Comparison of ENCODE assay signal across 30 cellular contexts in the genomic region with DNA sequence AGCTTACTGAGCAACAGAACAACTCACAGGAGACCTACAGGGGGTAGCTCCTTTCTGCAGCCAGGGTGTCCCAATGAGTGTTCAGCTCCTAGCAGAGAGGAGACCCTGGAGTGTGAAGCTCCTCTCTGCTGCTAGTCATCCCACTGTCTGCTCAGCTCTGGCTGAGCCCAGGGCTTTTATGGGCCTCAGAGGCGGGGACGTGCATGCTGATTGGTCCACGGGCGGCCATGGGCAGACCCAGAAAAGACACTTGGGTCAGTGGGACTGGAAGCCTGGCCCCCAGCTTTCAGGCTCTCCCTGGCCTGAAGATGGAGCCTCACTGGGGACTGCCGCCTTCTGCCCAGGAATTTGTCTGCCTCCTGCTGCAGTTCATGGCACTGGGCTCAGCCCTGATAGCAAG. TPM values are rescaled to one million over a fixed set of nuclear protein-coding genes. Genes with fewer than 3 reads are reported as not detected.
"Had no signal": no experiment of that assay in that cellular context is flagged by ENCODE, and none has a peak within 500 bp of the region (broad histone marks: within the 10 kb centered on the region; RNA-seq: fewer than 3 reads in every experiment).

No MANE protein-coding gene starts in this region.

- H3K4me1 ChIP-seq: sigmoid colon, testis, tibial nerve, upper lobe of right lung had no signal

- H3K27ac ChIP-seq: coronary artery, heart left ventricle, left ventricle myocardium inferior, lower lobe of right lung, sigmoid colon, skin epidermis, testis, tibial nerve, upper lobe of right lung, vagina had no signal

- ATAC-seq: esophagus mucosa; left cardiac atrium; lower lobe of right lung; stimulated activated naive B cell treated with anti-CD40 and anti-IgM and Interleukin-4, amounts not matched to agents 10 μg/mL and 1 μg/mL and 100 μg/mL, for 72 hours; stimulated activated naive CD8-positive, alpha-beta T cell treated with anti-CD3 and anti-CD28 coated beads, Interleukin-15, amount 100 ng/mL, for 72 hours; upper lobe of right lung had no signal

- H3K36me3 ChIP-seq: heart left ventricle, left ventricle myocardium inferior, lower lobe of right lung, sigmoid colon, tibial nerve, upper lobe of right lung, vagina had no signal

- DNase-seq: effector CD8-positive, alpha-beta T cell; hippocampal formation; immature natural killer cell; kidney; left cardiac atrium; left ventricle myocardium inferior; lower lobe of right lung; naive B cell; sigmoid colon; stimulated activated CD4-positive, alpha-beta T cell treated with anti-CD3 and anti-CD28 coated beads, Interleukin-2, amount 100 ng/mL, for 24 hours; stimulated activated CD4-positive, alpha-beta T cell treated with anti-CD3 and anti-CD28 coated beads, Interleukin-4, amount 100 ng/mL, for 4 hours; stimulated activated naive B cell treated with anti-CD40 and anti-IgM and Interleukin-4, amounts not matched to agents 10 μg/mL and 1 μg/mL and 100 μg/mL, for 72 hours; stimulated activated naive CD8-positive, alpha-beta T cell treated with anti-CD3 and anti-CD28 coated beads, Interleukin-15, amount 100 ng/mL, for 72 hours; testis; upper lobe of right lung had no signal

- H3K27me3 ChIP-seq: testis, vagina had no signal

- FAIRE-seq: endometrium, frontal cortex, kidney had no signal

- H3K27ac Mint-ChIP-seq: immature natural killer cell; memory B cell; naive B cell; nephron; stimulated activated naive B cell treated with anti-CD40 and anti-IgM and Interleukin-4, amounts not matched to agents 10 μg/mL and 1 μg/mL and 100 μg/mL, for 72 hours; stimulated activated naive CD8-positive, alpha-beta T cell treated with anti-CD3 and anti-CD28 coated beads, Interleukin-15, amount 100 ng/mL, for 72 hours had no signal

- H3K4me3 ChIP-seq: coronary artery, heart left ventricle, left ventricle myocardium inferior, lower lobe of right lung, sigmoid colon, skin epidermis, testis, tibial nerve, upper lobe of right lung, vagina had no signal

- H3K4me3 Mint-ChIP-seq: immature natural killer cell; memory B cell; naive B cell; nephron; stimulated activated naive B cell treated with anti-CD40 and anti-IgM and Interleukin-4, amounts not matched to agents 10 μg/mL and 1 μg/mL and 100 μg/mL, for 72 hours; stimulated activated naive CD8-positive, alpha-beta T cell treated with anti-CD3 and anti-CD28 coated beads, Interleukin-15, amount 100 ng/mL, for 72 hours had no signal

- H3K9me3 ChIP-seq: lower lobe of right lung, testis, upper lobe of right lung, vagina had no signal

- H3K4me1 Mint-ChIP-seq: immature natural killer cell; naive B cell; stimulated activated naive CD8-positive, alpha-beta T cell treated with anti-CD3 and anti-CD28 coated beads, Interleukin-15, amount 100 ng/mL, for 72 hours had no signal

RNA-seq across cellular contexts. Expression of a gene that starts 57.4 kb away (rescaled TPM):
- total RNA-seq: dermis microvascular lymphatic vessel endothelial cell, esophagus mucosa, fibroblast of lung, heart left ventricle, kidney, left cardiac atrium, left ventricle myocardium inferior, lower lobe of right lung, osteocyte, pulmonary artery endothelial cell, subcutaneous adipose tissue, tibial nerve, upper lobe of right lung, vagina had no signal
- polyA plus RNA-seq: fibroblast of lung, heart left ventricle, immature natural killer cell, sigmoid colon had no signal

RNA-seq across cellular contexts. Expression of a gene that starts 57.5 kb away (rescaled TPM):
- total RNA-seq: esophagus mucosa, kidney, lower lobe of right lung, osteocyte, subcutaneous adipose tissue, tibial nerve, upper lobe of right lung, vagina had no signal
- polyA plus RNA-seq: heart left ventricle had no signal
